Comparison of ENCODE assay signal across 8 cellular contexts in the genomic region with DNA sequence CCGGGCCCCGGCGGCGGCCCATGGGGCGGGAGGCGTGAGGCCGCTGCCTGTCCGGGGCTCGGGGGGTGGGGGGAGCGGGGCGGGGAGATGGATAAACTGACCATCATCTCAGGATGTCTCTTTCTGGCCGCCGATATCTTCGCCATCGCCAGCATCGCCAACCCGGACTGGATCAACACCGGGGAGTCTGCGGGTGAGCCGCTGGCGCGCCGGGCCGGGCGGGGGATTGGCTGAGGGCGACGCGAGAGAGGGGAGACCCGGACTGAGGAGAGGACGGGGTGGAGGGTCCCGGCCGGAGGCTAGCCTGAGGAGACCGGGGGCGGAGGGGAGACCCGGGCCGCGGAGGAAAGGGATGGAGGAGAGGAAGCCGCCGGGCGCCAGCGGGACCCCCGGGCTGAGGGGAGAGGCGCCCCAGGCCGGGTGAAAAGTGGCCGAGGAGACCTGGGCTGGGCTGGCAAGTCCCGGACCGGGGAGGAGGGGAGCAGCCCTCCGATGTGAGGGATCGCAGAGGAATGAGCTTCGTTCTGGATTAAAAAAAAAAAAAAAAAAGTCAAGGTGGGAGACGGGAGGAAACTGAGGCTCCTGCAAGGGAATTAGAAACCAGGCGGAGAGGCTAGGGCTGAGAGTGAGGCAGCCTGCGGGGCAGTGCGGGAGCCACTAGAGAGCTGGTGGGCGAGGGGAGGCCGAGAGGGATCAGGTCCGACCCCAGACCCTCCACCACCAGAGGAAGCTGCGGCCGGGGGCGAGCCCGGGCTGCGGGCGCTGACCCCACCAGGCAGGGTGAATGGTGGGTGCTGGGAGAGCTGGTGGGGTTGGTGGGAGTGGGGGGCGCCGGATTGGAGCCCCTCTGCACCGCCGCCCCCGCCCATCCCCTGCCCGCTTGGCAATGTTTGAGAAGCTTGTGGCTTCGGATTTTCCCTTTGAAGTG. TPM values are rescaled to one million over a fixed set of nuclear protein-coding genes. Genes with fewer than 3 reads are reported as not detected.
A peak's percentile ranks its signal among the peaks of the same experiment; 100 is the strongest.
DNase-seq lines count a peak whose midpoint lies in the region; ATAC-seq and TF ChIP-seq lines count a peak whose summit lies in the region.

No MANE protein-coding gene starts in this region.

- 3% methylated on average over 70 of the region's 70 CpGs for WGBS in liver

- peak; percentile 9 to 43 (median 12) for DNase-seq in CD4-positive, CD25-positive, alpha-beta regulatory T cell
- DNase-seq in SJSA1 (ENCODE audit: low read depth in 1 of 2, low spot score in 2 of 2): no peak
- DNase-seq in choroid plexus epithelial cell (ENCODE audit: low read depth): no peak
- peak; percentile 17 for DNase-seq in stimulated activated naive B cell treated with anti-CD40 and anti-IgM and Interleukin-4, amounts not matched to agents 10 μg/mL and 1 μg/mL and 100 μg/mL, for 72 hours
- no peak for DNase-seq in NCI-H1436 treated with DMSO at 0.1 percent for 48 hours (lab: John Stamatoyannopoulos, UW)

- H3K4me3 Mint-ChIP-seq in CD4-positive, CD25-positive, alpha-beta regulatory T cell: peak overlapping the region; percentile 85 to 93 (median 89)
- H3K4me3 Mint-ChIP-seq in stimulated activated naive B cell treated with anti-CD40 and anti-IgM and Interleukin-4, amounts not matched to agents 10 μg/mL and 1 μg/mL and 100 μg/mL, for 72 hours: peak overlapping the region; percentile 92 to 94

- no peaks in the 10 kb centered on the region for H3K27me3 ChIP-seq in CD4-positive, CD25-positive, alpha-beta regulatory T cell (ENCODE audit: control insufficient read depth, insufficient read depth, low read length)
- H3K27me3 ChIP-seq in SJSA1 (replicated peaks): no peaks in the 10 kb centered on the region
- no peaks in the 10 kb centered on the region for H3K27me3 ChIP-seq in liver (ENCODE audit: control insufficient read depth in 4 of 4, insufficient read depth in 4 of 4, low read length in 3 of 4)

- peak overlapping the region; percentile 61 for H3K4me3 ChIP-seq in CD4-positive, CD25-positive, alpha-beta regulatory T cell (ENCODE audit: low read depth, low read length)
- H3K4me3 ChIP-seq in SJSA1: peak overlapping the region; percentile 94
- H3K4me3 ChIP-seq in choroid plexus epithelial cell (ENCODE audit: low read depth, low read length): peak overlapping the region; percentile 86
- peak overlapping the region; percentile 71 to 99 (median 90) for H3K4me3 ChIP-seq in liver (ENCODE audit: low read depth in 1 of 3, low read length in 3 of 3)

- H3K4me1 ChIP-seq in CD4-positive, CD25-positive, alpha-beta regulatory T cell (ENCODE audit: control insufficient read depth, insufficient read depth, low read length, poor library complexity, severe bottlenecking): peaks cover 35% of the 10 kb centered on the region
- H3K4me1 ChIP-seq in SJSA1 (replicated peaks) (peaks cover 12% of the 10 kb centered on the region), liver (ENCODE audit: control insufficient read depth in 4 of 4, insufficient read depth in 4 of 4, low read length in 3 of 4) (peaks cover 7 to 25% (median 14%) of the 10 kb centered on the region in 4 donors)

- peak overlapping the region; percentile 54 to 74 for H3K9ac ChIP-seq in liver (ENCODE audit: low read depth in 1 of 2, low read length in 2 of 2)

- peaks cover 4% of the 10 kb centered on the region for H3K27me3 Mint-ChIP-seq in CD4-positive, CD25-positive, alpha-beta regulatory T cell
- H3K27me3 Mint-ChIP-seq in stimulated activated naive B cell treated with anti-CD40 and anti-IgM and Interleukin-4, amounts not matched to agents 10 μg/mL and 1 μg/mL and 100 μg/mL, for 72 hours: no peaks in the 10 kb centered on the region

- TF ChIP-seq CTCF in choroid plexus epithelial cell (conservative IDR thresholded peaks at IDR 0.05; ENCODE audit: low read depth, low read length) (no peak), liver (IDR thresholded peaks at IDR 0.05; ENCODE audit: low read depth, low read length, missing input control) (no peak)

- ATAC-seq in CD4-positive, CD25-positive, alpha-beta regulatory T cell (ENCODE audit: low read depth in 2 of 2): peak in 1 of 2 donors; percentile 32
- ATAC-seq in GM21737 (IDR thresholded peaks at IDR 0.05; ENCODE audit: unreplicated experiment) (peak; percentile 24), GM19467 (IDR thresholded peaks at IDR 0.05; ENCODE audit: unreplicated experiment) (no peak)
- ATAC-seq in stimulated activated naive B cell treated with anti-CD40 and anti-IgM and Interleukin-4, amounts not matched to agents 10 μg/mL and 1 μg/mL and 100 μg/mL, for 72 hours (replicated peaks): peak; percentile 53 to 55

- no peaks in the 10 kb centered on the region for H3K36me3 Mint-ChIP-seq in CD4-positive, CD25-positive, alpha-beta regulatory T cell
- H3K36me3 Mint-ChIP-seq in stimulated activated naive B cell treated with anti-CD40 and anti-IgM and Interleukin-4, amounts not matched to agents 10 μg/mL and 1 μg/mL and 100 μg/mL, for 72 hours: peaks cover 5 to 13% of the 10 kb centered on the region in 2 donors

- no peaks in the 10 kb centered on the region for H3K9me3 ChIP-seq in CD4-positive, CD25-positive, alpha-beta regulatory T cell (ENCODE audit: control insufficient read depth in 2 of 2, low read length in 2 of 2)
- H3K9me3 ChIP-seq in SJSA1 (replicated peaks) (no peaks in the 10 kb centered on the region), liver (ENCODE audit: control insufficient read depth in 4 of 4, low read length in 3 of 4) (no peaks in the 10 kb centered on the region)

- H3K4me1 Mint-ChIP-seq in CD4-positive, CD25-positive, alpha-beta regulatory T cell: peaks cover 27 to 53% (median 38%) of the 10 kb centered on the region in 4 donors
- H3K4me1 Mint-ChIP-seq in stimulated activated naive B cell treated with anti-CD40 and anti-IgM and Interleukin-4, amounts not matched to agents 10 μg/mL and 1 μg/mL and 100 μg/mL, for 72 hours: peaks cover 36 to 61% of the 10 kb centered on the region in 2 donors

- peak overlapping the region; percentile 14 for H3K27ac ChIP-seq in CD4-positive, CD25-positive, alpha-beta regulatory T cell (ENCODE audit: insufficient read depth, low read length, poor library complexity, severe bottlenecking)
- H3K27ac ChIP-seq in SJSA1 (peak overlapping the region; percentile 49; the same call in 1 of the 2 replicates), liver (ENCODE audit: low read depth in 1 of 2, low read length in 2 of 2) (no peak overlapping the region)

- peak overlapping the region; percentile 21 to 87 (median 54) for H3K27ac Mint-ChIP-seq in CD4-positive, CD25-positive, alpha-beta regulatory T cell
- peak overlapping the region; percentile 90 for H3K27ac Mint-ChIP-seq in stimulated activated naive B cell treated with anti-CD40 and anti-IgM and Interleukin-4, amounts not matched to agents 10 μg/mL and 1 μg/mL and 100 μg/mL, for 72 hours

- H3K36me3 ChIP-seq in CD4-positive, CD25-positive, alpha-beta regulatory T cell (ENCODE audit: control insufficient read depth, insufficient read depth, low read length): no peaks in the 10 kb centered on the region
- H3K36me3 ChIP-seq in SJSA1: peaks cover 21% of the 10 kb centered on the region
- peaks cover 0 to 1% (median 0%) of the 10 kb centered on the region in 4 donors for H3K36me3 ChIP-seq in liver (ENCODE audit: control insufficient read depth in 4 of 4, insufficient read depth in 3 of 4, low read depth in 1 of 4, low read length in 3 of 4)

- TF ChIP-seq RAD21 in liver (IDR thresholded peaks at IDR 0.05): no peak

- peaks cover 0 to 1% (median 0%) of the 10 kb centered on the region in 7 donors for H3K9me3 Mint-ChIP-seq in CD4-positive, CD25-positive, alpha-beta regulatory T cell
- no peaks in the 10 kb centered on the region for H3K9me3 Mint-ChIP-seq in stimulated activated naive B cell treated with anti-CD40 and anti-IgM and Interleukin-4, amounts not matched to agents 10 μg/mL and 1 μg/mL and 100 μg/mL, for 72 hours

TF ChIP-seq in liver, 16 proteins besides CTCF, POLR2A, EP300 and RAD21:
- TF ChIP-seq HNF4A (conservative IDR thresholded peaks at IDR 0.05) (no peak), FOXA2 (IDR thresholded peaks at IDR 0.05) (no peak)

RNA-seq across cellular contexts. Expression of a gene that starts 0.6 kb away (rescaled TPM):
- 13.1 TPM for total RNA-seq in CD4-positive, CD25-positive, alpha-beta regulatory T cell
- polyA plus RNA-seq in CD4-positive, CD25-positive, alpha-beta regulatory T cell: 1 to 10 TPM; 3.9 to 5.2 (median 4.1) TPM
- total RNA-seq in SJSA1 (2014; rRNA removed; shearing (Covaris generic)): 15.7 and 30.3 TPM in 2 replicates
- total RNA-seq in liver: 10 to 100 TPM in 1 of 2 donors, 1 to 10 TPM in 1; 4.2 to 13.6 TPM
- polyA plus RNA-seq in liver: 1 to 10 TPM; 3.9 to 4.8 TPM

RNA-seq across cellular contexts. Expression of a gene that starts 7.6 kb away (rescaled TPM):
- total RNA-seq in CD4-positive, CD25-positive, alpha-beta regulatory T cell: not detected
- under 1 TPM in 2 of 4 donors, not detected in 2; 0.22 to 0.28 TPM for polyA plus RNA-seq in CD4-positive, CD25-positive, alpha-beta regulatory T cell
- total RNA-seq in SJSA1 (2014; rRNA removed; shearing (Covaris generic)): not detected in 2 replicates
- total RNA-seq in liver: not detected
- polyA plus RNA-seq in liver: not detected

RNA-seq across cellular contexts. Expression of a gene that starts 55.3 kb away (rescaled TPM):
- 217 TPM for total RNA-seq in CD4-positive, CD25-positive, alpha-beta regulatory T cell
- polyA plus RNA-seq in CD4-positive, CD25-positive, alpha-beta regulatory T cell: 100 to 1,000 TPM; 164 to 218 (median 194) TPM
- 147 and 167 TPM in 2 replicates for total RNA-seq in SJSA1 (2014; rRNA removed; shearing (Covaris generic))
- 100 to 1,000 TPM; 138 to 141 TPM for total RNA-seq in liver
- 100 to 1,000 TPM in 1 of 2 donors, 10 to 100 TPM in 1; 88.8 to 164 TPM for polyA plus RNA-seq in liver

Comparison
In these comparisons a context has a peak if more than half of its experiments do, and no peak if none do; other contexts are left out.
1. DNase-seq: peak in CD4-positive, CD25-positive, alpha-beta regulatory T cell (3 of 3) and stimulated activated naive B cell treated with anti-CD40 and anti-IgM and Interleukin-4, amounts not matched to agents 10 μg/mL and 1 μg/mL and 100 μg/mL, for 72 hours (single experiment); none in SJSA1 (0 of 2), choroid plexus epithelial cell (single experiment) and NCI-H1436 treated with DMSO at 0.1 percent for 48 hours (single experiment).
2. H3K27ac ChIP-seq: peak in CD4-positive, CD25-positive, alpha-beta regulatory T cell (single experiment) and SJSA1 (single experiment); none in liver (0 of 2).
3. Peak in every context shown above with its lines, with median percentiles within 50 percentile points of each other: H3K4me3 ChIP-seq.